ENCODE assay signal across 19 cellular contexts in the genomic region with DNA sequence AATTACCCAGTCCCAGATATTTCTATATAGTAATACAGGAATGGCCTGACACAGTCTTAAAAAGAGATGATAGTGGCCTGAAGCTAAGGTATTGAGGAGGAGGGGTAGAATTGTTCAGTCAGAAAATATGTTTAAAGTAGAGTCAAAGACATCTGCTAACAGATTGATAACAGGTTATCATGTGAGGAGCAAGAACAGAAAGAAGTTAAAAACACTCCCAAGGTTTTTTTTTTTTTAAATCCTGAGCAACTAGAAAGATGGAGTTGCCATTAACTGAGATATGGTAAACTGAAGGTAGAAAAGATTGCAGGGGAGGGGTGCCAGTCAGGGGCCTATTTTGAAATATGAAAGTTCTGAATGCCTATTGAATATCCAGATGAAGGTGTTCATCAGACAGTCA.
"Had no signal": no experiment of that assay in that cellular context is flagged by ENCODE, and none has a peak within 500 bp of the region (broad histone marks: within the 10 kb centered on the region; RNA-seq: fewer than 3 reads in every experiment).

No MANE protein-coding gene starts in this region.

- H3K4me3 ChIP-seq: body of pancreas, gastroesophageal sphincter, lower lobe of right lung, ovary, sigmoid colon, SJSA1, suprapubic skin, upper lobe of left lung had no signal

- DNase-seq: activated CD4-positive, alpha-beta T cell treated with anti-CD3 and anti-CD28 coated beads for 4 hours; activated CD8-positive, alpha-beta memory T cell treated with anti-CD3 and anti-CD28 coated beads for 24 hours; activated effector memory CD4-positive, alpha-beta T cell treated with anti-CD3 and anti-CD28 coated beads, Interleukin-2, amount 50 U/mL, for 16 hours; amniotic stem cell; body of pancreas; central memory CD4-positive, alpha-beta T cell; cortex of kidney; effector memory CD4-positive, alpha-beta T cell; lower lobe of right lung; naive B cell; ovary; sigmoid colon; stimulated activated CD4-positive, alpha-beta T cell treated with anti-CD3 and anti-CD28 coated beads, Interleukin-2, amount 100 ng/mL, for 24 hours; stimulated activated naive CD8-positive, alpha-beta T cell treated with anti-CD3 and anti-CD28 coated beads, Interleukin-15, Interleukin-2, amounts not matched to agents 100 U/mL and 50 U/mL, for 24 hours; upper lobe of left lung had no signal

- H3K27ac ChIP-seq: body of pancreas, gastroesophageal sphincter, lower lobe of right lung, ovary, sigmoid colon, SJSA1, suprapubic skin, upper lobe of left lung, VCaP had no signal

- H3K36me3 ChIP-seq: ovary had no signal

- H3K9me3 ChIP-seq: body of pancreas, gastroesophageal sphincter, lower lobe of right lung, ovary, sigmoid colon, SJSA1, suprapubic skin, upper lobe of left lung had no signal

- ATAC-seq: body of pancreas; gastroesophageal sphincter; lower lobe of right lung; stimulated activated naive CD8-positive, alpha-beta T cell treated with anti-CD3 and anti-CD28 coated beads, Interleukin-15, Interleukin-2, amounts not matched to agents 100 U/mL and 50 U/mL, for 24 hours had no signal

- H3K27me3 ChIP-seq: body of pancreas, gastroesophageal sphincter, ovary, sigmoid colon, SJSA1, suprapubic skin, upper lobe of left lung had no signal

- H3K27me3 Mint-ChIP-seq: naive B cell had no signal
